15 cellular contexts compared by ENCODE assay signal in genomic region chr3:123834631-123835030, GRCh38. TPM values are rescaled to one million over a fixed set of nuclear protein-coding genes. Genes with fewer than 3 reads are reported as not detected.
DNase-seq lines count a peak whose midpoint lies in the region; ATAC-seq, FAIRE-seq and TF ChIP-seq lines count a peak whose summit lies in the region.
"Had no signal": no experiment of that assay in that cellular context is flagged by ENCODE, and none has a peak within 500 bp of the region (broad histone marks: within the 10 kb centered on the region; RNA-seq: fewer than 3 reads in every experiment).

No MANE protein-coding gene starts in this region.

- CTCF ChIA-PET in AG04449 (lab: Yijun Ruan, JAX) = interaction anchor here (0.9 kb wide), 1 partner anchor 46 kb away, joined by 3 read pairs; no protein-coding TSS in a partner anchor

- no peaks in the 10 kb centered on the region for H3K36me3 ChIP-seq in pancreas

- ATAC-seq in GM19463 (IDR thresholded peaks at IDR 0.05; ENCODE audit: unreplicated experiment) (no peak), pancreas (no peak)

- H3K9me3 ChIP-seq in pancreas = no peaks in the 10 kb centered on the region

- no peak for FAIRE-seq in pancreas (lab: Jason Lieb, UNC)
- FAIRE-seq: GM19239 had no signal

- H3K27me3 ChIP-seq in pancreas = no peaks in the 10 kb centered on the region

- 53 to 72% methylated on average over 2 of the region's 2 CpGs for WGBS in pancreas, 2 donors

- intact Hi-C loops in pancreas (cut with DNase I) = no loop called here

- no peak overlapping the region for H3K27ac ChIP-seq in pancreas

- POLR2A ChIA-PET in AG04449 (lab: Yijun Ruan, JAX) = interaction anchor here (0.7 to 1.2 kb wide), 7 partner anchors 16 to 84 kb away, joined by 3 to 6 read pairs (median 3); partner anchors contain the start of gene MYLK

- no peaks in the 10 kb centered on the region for H3K4me1 ChIP-seq in pancreas

- DNase-seq in AG04449 (ENCODE audit: low read depth, low spot score) (peak; percentile 91), HS-5 (ENCODE audit: low read depth) (peak; percentile 93), T1000 (lab: John Stamatoyannopoulos, UW) (peak; percentile 59), fibroblast of villous mesenchyme (ENCODE audit: low read depth) (peak; percentile 72), NCI-H2107 (lab: John Stamatoyannopoulos, UW) (no peak), D341Med (ENCODE audit: low spot score) (no peak), pancreas (no peak)
- DNase-seq: activated naive CD8-positive, alpha-beta T cell treated with anti-CD3 and anti-CD28 coated beads for 36 hours; NCI-H1694; occipital lobe; stimulated activated CD4-positive, alpha-beta T cell treated with anti-CD3 and anti-CD28 coated beads, Interleukin-1b, Interleukin-23, amount 100 ng/mL, for 48 hours; stimulated activated naive CD4-positive, alpha-beta T cell treated with Interleukin-2 at 50 U/mL for 16 hours had no signal

- TF ChIP-seq CTCF in AG04449 (IDR thresholded peaks at IDR 0.05; ENCODE audit: insufficient read depth, low read length, missing control alignments) = no peak
- no peak for TF ChIP-seq CTCF in fibroblast of villous mesenchyme (IDR thresholded peaks at IDR 0.05; ENCODE audit: insufficient read depth, low read depth, low read length)
- TF ChIP-seq CTCF in pancreas (IDR thresholded peaks at IDR 0.05) = no peak

- no peak overlapping the region for H3K4me3 ChIP-seq in AG04449 (ENCODE audit: low read depth, low read length)
- no peak overlapping the region for H3K4me3 ChIP-seq in fibroblast of villous mesenchyme (ENCODE audit: low read depth, low read length)
- H3K4me3 ChIP-seq in pancreas = no peak overlapping the region

RNA-seq across cellular contexts. Expression of gene MYLK, which starts 49.5 kb away (rescaled TPM):
- 558 and 807 TPM in 2 replicates for total RNA-seq in fibroblast of villous mesenchyme
- 10 to 100 TPM in 1 of 6 donors, 1 to 10 TPM in 5; 3.1 to 12.0 (median 6.8) TPM for total RNA-seq in pancreas
- 1 to 10 TPM; 6.0 to 7.2 TPM for polyA plus RNA-seq in pancreas
- total RNA-seq: activated naive CD8-positive, alpha-beta T cell treated with anti-CD3 and anti-CD28 coated beads for 36 hours; B cell had no signal

Comparison
In these comparisons a context has a peak if more than half of its experiments do, and no peak if none do; other contexts are left out.
1. DNase-seq: peak in AG04449 (single experiment), HS-5 (single experiment), T1000 (single experiment) and fibroblast of villous mesenchyme (single experiment); none in NCI-H2107 (single experiment), D341Med (single experiment) and pancreas (0 of 6).
2. RNA of gene MYLK, which starts 49.5 kb away (total RNA-seq): 558 to 807 TPM in fibroblast of villous mesenchyme; 3.1 to 12.0 TPM in pancreas; every median in the first group is over 10 times any median in the second.